In the genomic region with DNA sequence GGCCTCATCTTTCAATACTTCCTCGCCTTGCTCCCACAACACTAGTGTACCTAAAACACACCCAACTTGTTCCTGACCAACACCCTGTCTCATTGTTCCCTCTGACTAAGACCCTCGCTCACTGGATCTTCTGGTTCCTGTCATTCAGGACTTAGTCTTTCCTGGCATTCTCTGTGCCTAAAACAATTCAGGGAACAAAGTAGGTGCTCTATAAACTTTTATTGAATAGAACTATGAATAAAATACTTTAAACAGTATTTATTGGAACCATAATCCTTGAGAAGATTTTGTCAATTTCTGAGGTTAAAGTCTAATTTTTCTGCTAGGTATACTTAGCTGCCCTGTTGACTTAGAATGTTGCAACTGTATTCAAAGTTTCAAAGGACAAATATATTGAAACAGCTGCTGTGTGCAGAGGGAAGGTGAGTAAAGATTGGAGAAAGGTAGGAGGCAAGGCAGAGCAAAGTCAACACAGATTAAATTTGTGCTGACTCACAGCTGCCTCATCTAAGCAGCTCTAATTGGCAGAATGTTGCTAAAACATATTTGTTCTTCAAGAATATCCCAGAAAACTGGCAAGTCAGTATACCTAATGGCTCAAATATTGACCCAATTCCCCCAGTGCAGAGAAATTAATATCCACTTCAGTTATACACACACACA, we compare ENCODE assay signal across 1 cellular context.
TF ChIP-seq lines count a peak whose summit lies in the region.

No MANE protein-coding gene starts in this region.

TF ChIP-seq in liver, 16 proteins besides CTCF, POLR2A, EP300 and RAD21 (continued from another document):
- TF ChIP-seq GABPA (IDR thresholded peaks at IDR 0.05 in 1 of 2, conservative IDR thresholded peaks at IDR 0.05 in 1 of 2): no peak
- peak; percentile 99 for TF ChIP-seq FOXA2 (IDR thresholded peaks at IDR 0.05)
- peak; percentile 98 to 99 for TF ChIP-seq HNF4A (conservative IDR thresholded peaks at IDR 0.05)
